Comparison of ENCODE assay signal across 12 cellular contexts in genomic region chr1:85575363-85575995, GRCh38. TPM values are rescaled to one million over a fixed set of nuclear protein-coding genes. Genes with fewer than 3 reads are reported as not detected.
DNase-seq lines count a peak whose midpoint lies in the region; ATAC-seq, FAIRE-seq and TF ChIP-seq lines count a peak whose summit lies in the region.
"Had no signal": no experiment of that assay in that cellular context is flagged by ENCODE, and none has a peak within 500 bp of the region (broad histone marks: within the 10 kb centered on the region; RNA-seq: fewer than 3 reads in every experiment).

No MANE protein-coding gene starts in this region.

- H3K36me3 Mint-ChIP-seq in naive thymus-derived CD8-positive, alpha-beta T cell, result no peaks in the 10 kb centered on the region

- POLR2A ChIA-PET in HepG2 (lab: Yijun Ruan, JAX), result interaction anchor here (6.8 kb wide), 1 partner anchor 31 kb away, joined by 58 read pairs; no protein-coding TSS in a partner anchor
- POLR2A ChIA-PET in naive thymus-derived CD8-positive, alpha-beta T cell (lab: Charles Lee), result no interaction called here

- no peaks in the 10 kb centered on the region for H3K9me3 ChIP-seq in HepG2 (ENCODE audit: low read length)
- H3K9me3 ChIP-seq in right lobe of liver, result no peaks in the 10 kb centered on the region
- no peaks in the 10 kb centered on the region for H3K9me3 ChIP-seq in kidney (ENCODE audit: control insufficient read depth in 1 of 2, low read length in 2 of 2)

- H3K36me3 ChIP-seq in HepG2 (replicated peaks in 1 of 2; ENCODE audit: control insufficient read depth in 1 of 2, insufficient read depth in 2 of 2, low read length in 2 of 2), result no peaks in the 10 kb centered on the region
- H3K36me3 ChIP-seq in right lobe of liver, result no peaks in the 10 kb centered on the region
- no peaks in the 10 kb centered on the region for H3K36me3 ChIP-seq in kidney (ENCODE audit: control insufficient read depth in 1 of 2, insufficient read depth in 2 of 2, low read length in 2 of 2)

- H3K9ac ChIP-seq in HepG2 (ENCODE audit: insufficient read depth, low read depth, low read length) (no peak overlapping the region), kidney (ENCODE audit: low read length in 2 of 2) (no peak overlapping the region)

- H3K27ac Mint-ChIP-seq in naive thymus-derived CD8-positive, alpha-beta T cell, result no peak overlapping the region

- 93% methylated on average over 2 of the region's 2 CpGs for WGBS in HepG2 (ENCODE audit: low lambda C conversion rate)
- 57% methylated on average over 2 of the region's 2 CpGs for WGBS in right lobe of liver (ENCODE audit: insufficient coverage, low coverage, low lambda C conversion rate, missing lambda C conversion rate)

- intact Hi-C loops in HepG2 (cut with micrococcal nuclease; ENCODE audit: unreplicated experiment) (no loop called here), right lobe of liver (cut with DNase I) (no loop called here), kidney (cut with DNase I) (no loop called here)

- H3K9me3 Mint-ChIP-seq in naive thymus-derived CD8-positive, alpha-beta T cell, result peaks cover 0 to 4% (median 0%) of the 10 kb centered on the region in 9 donors

- H3K27me3 Mint-ChIP-seq in naive thymus-derived CD8-positive, alpha-beta T cell, result peaks cover 45 to 80% (median 52%) of the 10 kb centered on the region in 5 donors

- no peaks in the 10 kb centered on the region for H3K79me2 ChIP-seq in HepG2 (ENCODE audit: insufficient read depth, low read length)

- peaks cover 57% of the 10 kb centered on the region for H3K4me1 ChIP-seq in HepG2 (ENCODE audit: insufficient read depth, low read length)
- no peaks in the 10 kb centered on the region for H3K4me1 ChIP-seq in right lobe of liver
- peaks cover 0 to 11% of the 10 kb centered on the region in 2 donors for H3K4me1 ChIP-seq in kidney (ENCODE audit: control insufficient read depth in 1 of 2, insufficient read depth in 1 of 2, low read depth in 1 of 2, low read length in 2 of 2)

- no TSS peak for BruUV-seq in HepG2 (replicated peaks; lab: Mats Ljungman, UMichigan)

- TF ChIP-seq EP300 in HepG2 (IDR thresholded peaks at IDR 0.05; ENCODE audit: low read depth in 2 of 2, low read length in 2 of 2), result no peak
- no peak for TF ChIP-seq EP300 in HepG2 (CRISPR knock-in tag; IDR thresholded peaks at IDR 0.05; ENCODE audit: borderline replicate concordance)

- H3K4me2 ChIP-seq in HepG2 (ENCODE audit: low read depth, low read length), result no peak overlapping the region

- H2AFZ ChIP-seq in HepG2 (ENCODE audit: low read length), result no peak overlapping the region

- peaks cover 2 to 29% (median 26%) of the 10 kb centered on the region in 4 donors for H3K4me1 Mint-ChIP-seq in naive thymus-derived CD8-positive, alpha-beta T cell

- TF ChIP-seq POLR2A in HepG2 (IDR thresholded peaks at IDR 0.05; ENCODE audit: insufficient read depth in 1 of 2, low read depth in 2 of 2, low read length in 2 of 2), result no peak
- no peak for TF ChIP-seq POLR2A in right lobe of liver (IDR thresholded peaks at IDR 0.05)

- H3K27me3 ChIP-seq in HepG2 (ENCODE audit: control insufficient read depth in 1 of 2, insufficient read depth in 2 of 2, low read length in 2 of 2) (peaks cover 0 to 25% of the 10 kb centered on the region in 2 experiments; a peak in 4 of 5 replicates), right lobe of liver (no peaks in the 10 kb centered on the region)

- H3K4me3 Mint-ChIP-seq in naive thymus-derived CD8-positive, alpha-beta T cell, result peak overlapping the region; percentile 2 to 52 (median 31)

- no peak for TF ChIP-seq RAD21 in HepG2 (CRISPR knock-in tag; IDR thresholded peaks at IDR 0.05)

- CTCF ChIA-PET in HepG2 (lab: Yijun Ruan, JAX; ENCODE audit: low intra/inter-chr PET ratio, low total read pairs), result no interaction called here

- no peak for FAIRE-seq in HepG2 (lab: Jason Lieb, UNC)
- FAIRE-seq in kidney (lab: Jason Lieb, UNC), result no peak

- no peak for ATAC-seq in HepG2
- no peak for ATAC-seq in right lobe of liver
- no peak for ATAC-seq in naive thymus-derived CD8-positive, alpha-beta T cell
- no peak for ATAC-seq in GM19324 (IDR thresholded peaks at IDR 0.05; ENCODE audit: low FRiP score, unreplicated experiment)

- H3K4me3 ChIP-seq in HepG2 (replicated peaks in 1 of 3; ENCODE audit: insufficient read depth in 1 of 3, low read depth in 2 of 3, low read length in 3 of 3) (no peak overlapping the region), right lobe of liver (no peak overlapping the region), astrocyte of the cerebellum (ENCODE audit: low read depth, low read length) (peak overlapping the region; percentile 7), kidney (ENCODE audit: low read length in 2 of 2) (no peak overlapping the region)

- DNase-seq in HepG2 (ENCODE audit: low spot score) (no peak), right lobe of liver (no peak), astrocyte of the cerebellum (ENCODE audit: low read depth) (no peak), hippocampal formation (lab: John Stamatoyannopoulos, UW) (no peak), NCI-H2081 treated with DMSO at 0.1 percent for 48 hours (lab: John Stamatoyannopoulos, UW) (no peak), kidney (no peak)
- no peak for DNase-seq in naive thymus-derived CD8-positive, alpha-beta T cell
- DNase-seq: activated CD4-positive, CD25-positive, alpha-beta regulatory T cell; DMS53; NCI-H1417; stimulated activated CD4-positive, alpha-beta T cell treated with anti-CD3 and anti-CD28 coated beads, Interleukin-12 subunit alpha, Interleukin-12 subunit beta, amount 100 ng/mL, for 4 hours had no signal

- no peaks in the 10 kb centered on the region for H4K20me1 ChIP-seq in HepG2 (ENCODE audit: insufficient read depth, low read length)

- H3K27ac ChIP-seq in HepG2 (ENCODE audit: extremely low read length, insufficient read depth, low read length), result no peak overlapping the region
- H3K27ac ChIP-seq in right lobe of liver, result peak overlapping the region in 1 of 3 donors; percentile 15
- no peak overlapping the region for H3K27ac ChIP-seq in kidney (ENCODE audit: low read depth in 2 of 2, low read length in 2 of 2)

- in situ Hi-C loops in HepG2 (cut with HindIII; ENCODE audit: extremely low pct_ligation_motif_present, low pct_unique_long_range_greater_than_20kb) (loop anchor here (5.0 kb wide), 1 partner anchor 248 kb away; no protein-coding TSS in a partner anchor), astrocyte of the cerebellum (cut with HindIII; ENCODE audit: low sequenced_read_pairs) (no loop called here)

- TF ChIP-seq CTCF in HepG2 (CRISPR knock-in tag; IDR thresholded peaks at IDR 0.05), result no peak
- no peak for TF ChIP-seq CTCF in right lobe of liver (IDR thresholded peaks at IDR 0.05)
- no peak for TF ChIP-seq CTCF in astrocyte of the cerebellum (IDR thresholded peaks at IDR 0.05; ENCODE audit: low read depth, low read length, missing control alignments)
- no peak for TF ChIP-seq CTCF in kidney (IDR thresholded peaks at IDR 0.05; ENCODE audit: borderline replicate concordance, extremely low read depth, insufficient read depth)

TF ChIP-seq in HepG2, 621 proteins besides CTCF, POLR2A, EP300 and RAD21 (continues in another document):
- no peak for TF ChIP-seq ZSCAN29 (CRISPR knock-in tag; conservative IDR thresholded peaks at IDR 0.05)

RNA-seq across cellular contexts. Expression of gene CCN1, which starts 5.1 kb away (rescaled TPM):
- total RNA-seq in HepG2 (2016; rRNA removed; fragmentation: Illumina TruSeq; extraction: Trizol) (1.2 and 2.6 TPM in 2 replicates), right lobe of liver (10 to 100 TPM in 5 of 6 experiments, 1 to 10 TPM in 1; 6.7 to 62.4 (median 47.8) TPM), kidney (61.3 TPM)
- 0.30 and 0.35 TPM in 2 replicates for total RNA-seq in HepG2 (2016; cell fraction: cytosol; rRNA removed; fragmentation: Illumina TruSeq; extraction: Trizol; ENCODE audit: low read depth)
- total RNA-seq in HepG2 (2016; cell fraction: insoluble cytoplasmic fraction; rRNA removed; fragmentation: Illumina TruSeq; extraction: Trizol), result 1.3 and 2.6 TPM in 2 replicates
- total RNA-seq in HepG2 (2016; cell fraction: membrane; rRNA removed; fragmentation: Illumina TruSeq; extraction: Trizol), result 0.96 and 1.2 TPM in 2 replicates
- total RNA-seq in HepG2 (2016; cell fraction: nucleus; rRNA removed; fragmentation: Illumina TruSeq; extraction: Trizol), result 7.9 and 8.7 TPM in 2 replicates
- polyA plus RNA-seq in HepG2 (2011; rRNA removed) (12.5 and 14.9 TPM in 2 replicates), kidney (ENCODE audit: insufficient read depth, low read depth, low replicate concordance) (79.1 TPM)
- polyA plus RNA-seq in HepG2 (2011; cell fraction: cytosol; rRNA removed), result 14.0 and 14.8 TPM in 2 replicates
- polyA plus RNA-seq in HepG2 (2011; cell fraction: nucleus; rRNA removed), result 39.7 and 43.2 TPM in 2 replicates
- 12.9 and 24.7 TPM in 2 replicates for polyA plus RNA-seq in HepG2 (2012)
- 0.79 and 0.81 TPM in 2 replicates for polyA plus RNA-seq in HepG2 (2016; cell fraction: cytosol; fragmentation: Illumina TruSeq; extraction: Trizol; ENCODE audit: low read depth)
- polyA plus RNA-seq in HepG2 (2016; cell fraction: insoluble cytoplasmic fraction; fragmentation: Illumina TruSeq; extraction: Trizol; ENCODE audit: low read depth), result 2.6 and 3.5 TPM in 2 replicates
- 1.3 and 2.1 TPM in 2 replicates for polyA plus RNA-seq in HepG2 (2016; cell fraction: membrane; fragmentation: Illumina TruSeq; extraction: Trizol; ENCODE audit: low read depth)
- polyA plus RNA-seq in HepG2 (2016; cell fraction: nucleus; fragmentation: Illumina TruSeq; extraction: Trizol; ENCODE audit: insufficient read depth, low read depth), result 35.0 and 36.4 TPM in 2 replicates
- polyA minus RNA-seq in HepG2 (2011; rRNA and poly(A)+ RNA removed; ENCODE audit: low replicate concordance), result 6.4 and 13.6 TPM in 2 replicates
- 13.9 and 16.1 TPM in 2 replicates for polyA minus RNA-seq in HepG2 (2011; cell fraction: cytosol; rRNA and poly(A)+ RNA removed)
- 23.2 TPM in 2 replicates for polyA minus RNA-seq in HepG2 (2011; cell fraction: nucleus; rRNA and poly(A)+ RNA removed)
- total RNA-seq in naive thymus-derived CD8-positive, alpha-beta T cell, result not detected
- not detected for polyA plus RNA-seq in naive thymus-derived CD8-positive, alpha-beta T cell
